ENCODE assay signal across 8 cellular contexts in the genomic region with DNA sequence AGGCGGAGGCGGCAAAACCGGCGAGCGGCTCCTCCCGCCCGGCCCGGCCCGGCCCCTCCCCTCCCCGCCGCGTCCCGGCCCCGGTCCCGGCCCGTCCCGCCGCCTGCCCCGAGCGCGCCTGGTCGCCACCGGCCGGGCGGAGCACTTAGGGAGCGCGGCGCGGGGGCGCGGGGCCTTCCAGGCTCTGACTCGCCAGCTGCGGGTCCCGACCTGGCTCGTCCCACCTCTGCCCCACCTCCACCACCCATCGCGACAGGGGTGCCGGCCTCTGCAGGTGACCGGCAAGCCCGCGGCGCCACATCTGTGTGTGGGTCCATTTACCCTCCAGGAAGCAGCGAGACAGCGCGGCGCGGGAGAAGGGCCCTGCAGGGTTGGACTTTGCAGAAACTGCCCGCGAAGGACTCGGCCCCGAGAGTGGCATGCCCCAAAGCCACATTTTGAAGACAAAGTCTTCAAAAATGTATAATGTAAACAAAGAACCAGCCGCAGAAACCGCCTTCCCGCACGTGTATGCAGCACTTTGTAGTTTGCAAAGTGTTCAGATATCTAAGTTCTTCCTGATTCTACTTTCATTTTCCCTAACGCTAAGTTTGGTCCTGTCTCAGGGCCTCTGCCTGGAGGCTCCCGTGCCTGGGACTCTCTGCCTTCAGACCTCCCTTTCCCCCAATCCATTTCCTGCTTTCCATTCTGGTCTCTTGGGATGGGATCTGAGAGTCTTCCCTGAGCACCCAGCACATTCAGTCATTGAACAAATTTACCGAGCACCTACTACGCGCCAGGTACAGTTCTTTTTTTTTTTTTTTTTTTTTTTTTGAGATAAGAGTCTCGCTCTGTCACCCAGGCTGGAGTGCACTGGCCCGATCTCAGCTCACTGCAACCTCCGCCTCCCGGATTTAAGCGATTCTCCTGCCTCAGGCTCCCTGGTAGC. TPM values are rescaled to one million over a fixed set of nuclear protein-coding genes. Genes with fewer than 3 reads are reported as not detected.
A peak's percentile ranks its signal among the peaks of the same experiment; 100 is the strongest.
DNase-seq lines count a peak whose midpoint lies in the region; ATAC-seq and TF ChIP-seq lines count a peak whose summit lies in the region.

TMCO4 (minus strand) TSS at position 40 of the 928 bp plus-strand sequence. CDS start 19,158 bp downstream, outside the sequence.

- peak within 1 kb of the TSS; percentile 48 to 49 for H3K4me3 ChIP-seq in CD4-positive, alpha-beta memory T cell (ENCODE audit: low read length in 2 of 2)
- H3K4me3 ChIP-seq in LNCaP clone FGC (ENCODE audit: low read depth, low read length) (peak within 1 kb of the TSS; percentile 53), kidney epithelial cell (ENCODE audit: low read depth, low read length) (peak within 1 kb of the TSS; percentile 37)

- H3K9me3 ChIP-seq in CD4-positive, alpha-beta memory T cell (ENCODE audit: control insufficient read depth in 1 of 2, low read length in 2 of 2) = no peaks in the 10 kb centered on the region

- H3K36me3 Mint-ChIP-seq in CD4-positive, alpha-beta memory T cell = peaks cover 4 to 11% of the 10 kb centered on the region in 2 donors
- H3K36me3 Mint-ChIP-seq in chondrocyte (ENCODE audit: low read depth) = peaks cover 2% of the 10 kb centered on the region

- H3K27me3 ChIP-seq in CD4-positive, alpha-beta memory T cell (ENCODE audit: insufficient read depth, low read length) = no peaks in the 10 kb centered on the region
- H3K27me3 ChIP-seq in kidney epithelial cell (ENCODE audit: control insufficient read depth, insufficient read depth, low read length) = no peaks in the 10 kb centered on the region

- no peaks in the 10 kb centered on the region for H3K27me3 Mint-ChIP-seq in CD4-positive, alpha-beta memory T cell
- peaks cover 6% of the 10 kb centered on the region for H3K27me3 Mint-ChIP-seq in chondrocyte (ENCODE audit: low read depth)

- peaks cover 0 to 2% (median 0%) of the 10 kb centered on the region in 8 donors for H3K9me3 Mint-ChIP-seq in CD4-positive, alpha-beta memory T cell
- H3K9me3 Mint-ChIP-seq in chondrocyte (ENCODE audit: low read depth) = no peaks in the 10 kb centered on the region

- H3K27ac ChIP-seq in CD4-positive, alpha-beta memory T cell (ENCODE audit: low read depth, low read length) = peak within 1 kb of the TSS; percentile 73

- peaks cover 26% of the 10 kb centered on the region for H3K4me1 ChIP-seq in CD4-positive, alpha-beta memory T cell (ENCODE audit: insufficient read depth, low read length)

- TF ChIP-seq CTCF in LNCaP clone FGC (IDR thresholded peaks at IDR 0.05; ENCODE audit: control insufficient read depth, extremely low read depth, insufficient read depth) (no peak), chondrocyte (IDR thresholded peaks at IDR 0.05) (no peak), kidney epithelial cell (IDR thresholded peaks at IDR 0.05; ENCODE audit: insufficient read depth, low read length, poor library complexity, severe bottlenecking) (no peak)

- peak; percentile 38 for ATAC-seq in GM21447 (IDR thresholded peaks at IDR 0.05; ENCODE audit: unreplicated experiment)

- no peaks in the 10 kb centered on the region for H3K36me3 ChIP-seq in CD4-positive, alpha-beta memory T cell (ENCODE audit: insufficient read depth, low read length)
- H3K36me3 ChIP-seq in kidney epithelial cell (ENCODE audit: control insufficient read depth, insufficient read depth, low read length) = no peaks in the 10 kb centered on the region

- CTCF ChIA-PET in CD4-positive, alpha-beta memory T cell (lab: Charles Lee; ENCODE audit: partially characterized antibody) = interaction anchor here (1.7 kb wide), 1 partner anchor 10 kb away, joined by 5 read pairs; no protein-coding TSS in a partner anchor

- intact Hi-C loops in CD4-positive, alpha-beta memory T cell (cut with micrococcal nuclease) = no loop called here

- peak; percentile 49 to 64 (median 53) for DNase-seq in CD4-positive, alpha-beta memory T cell
- DNase-seq in LNCaP clone FGC (ENCODE audit: low read depth) (no peak), chondrocyte (ENCODE audit: low spot score) (no peak), kidney epithelial cell (ENCODE audit: low read depth) (peak; percentile 72), SHP77 treated with DMSO at 0.1 percent for 48 hours (lab: John Stamatoyannopoulos, UW) (no peak)
- peak; percentile 12 for DNase-seq in activated CD4-positive, CD25-positive, alpha-beta regulatory T cell treated with anti-CD3 and anti-CD28 coated beads, Interleukin-2, amount 50 U/mL, for 16 hours (ENCODE audit: low read depth, low spot score)
- peak; percentile 10 to 22 for DNase-seq in stimulated activated CD4-positive, alpha-beta T cell treated with anti-CD3 and anti-CD28 coated beads, Interleukin-15, amount 100 ng/mL, for 48 hours (ENCODE audit: low read depth in 2 of 2)

- peak within 1 kb of the TSS; percentile 85 to 99 (median 98) for H3K27ac Mint-ChIP-seq in CD4-positive, alpha-beta memory T cell
- peak within 1 kb of the TSS; percentile 84 for H3K27ac Mint-ChIP-seq in chondrocyte (ENCODE audit: unreplicated experiment)

- peaks cover 14 to 39% (median 25%) of the 10 kb centered on the region in 4 donors for H3K4me1 Mint-ChIP-seq in CD4-positive, alpha-beta memory T cell
- H3K4me1 Mint-ChIP-seq in chondrocyte (ENCODE audit: low read depth) = peaks cover 23% of the 10 kb centered on the region

- peak within 1 kb of the TSS; percentile 91 to 98 (median 95) for H3K4me3 Mint-ChIP-seq in CD4-positive, alpha-beta memory T cell
- peak within 1 kb of the TSS; percentile 80 for H3K4me3 Mint-ChIP-seq in chondrocyte (ENCODE audit: unreplicated experiment)

- POLR2A ChIA-PET in CD4-positive, alpha-beta memory T cell (lab: Charles Lee; ENCODE audit: partially characterized antibody) = interaction anchor here (0.6 to 0.8 kb wide), 2 partner anchors 10 to 35 kb away, joined by 3 read pairs; no protein-coding TSS in a partner anchor

RNA-seq across cellular contexts. Expression of gene TMCO4, which starts in this region (rescaled TPM):
- 10 to 100 TPM; 28.6 to 32.7 TPM for total RNA-seq in CD4-positive, alpha-beta memory T cell
- 10 to 100 TPM; 14.9 to 16.8 TPM for polyA plus RNA-seq in CD4-positive, alpha-beta memory T cell
- total RNA-seq in chondrocyte (8.0 to 10.0 TPM (median 8.3 TPM) in 3 replicates), kidney epithelial cell (11.8 and 13.0 TPM in 2 replicates)

Comparison
In these comparisons a context has a peak if more than half of its experiments do, and no peak if none do; other contexts are left out.
1. DNase-seq: peak in CD4-positive, alpha-beta memory T cell (5 of 5), activated CD4-positive, CD25-positive, alpha-beta regulatory T cell treated with anti-CD3 and anti-CD28 coated beads, Interleukin-2, amount 50 U/mL, for 16 hours (single experiment), kidney epithelial cell (single experiment) and stimulated activated CD4-positive, alpha-beta T cell treated with anti-CD3 and anti-CD28 coated beads, Interleukin-15, amount 100 ng/mL, for 48 hours (2 of 2); none in LNCaP clone FGC (single experiment), chondrocyte (single experiment) and SHP77 treated with DMSO at 0.1 percent for 48 hours (single experiment).
2. Peak in every context shown above with its lines, with median percentiles within 50 percentile points of each other: H3K4me3 ChIP-seq.